Comparison of ENCODE assay signal across 2 cellular contexts in the genomic region with DNA sequence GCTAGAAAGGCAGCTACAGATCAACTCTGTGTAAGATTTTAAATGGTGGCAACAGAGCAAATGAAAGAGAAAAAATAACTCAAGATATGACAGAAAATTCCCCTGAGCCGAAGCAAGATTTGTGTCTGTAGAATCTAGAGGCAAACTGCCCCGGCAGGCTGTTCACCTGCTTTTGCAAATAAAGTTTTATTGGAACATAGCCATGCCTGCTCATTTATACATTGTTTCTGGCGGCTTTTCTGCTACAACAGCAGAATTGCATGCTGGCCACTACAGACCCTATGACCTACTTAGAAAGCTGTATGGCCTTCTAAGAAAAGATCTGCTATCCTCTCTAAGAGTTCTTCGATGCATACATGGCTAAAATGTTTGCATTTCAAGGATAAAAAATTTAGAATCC.
TF ChIP-seq lines count a peak whose summit lies in the region.

No MANE protein-coding gene starts in this region.

TF ChIP-seq in HepG2, 621 proteins besides CTCF, POLR2A, EP300 and RAD21:
- TF ChIP-seq, protein P1, sequence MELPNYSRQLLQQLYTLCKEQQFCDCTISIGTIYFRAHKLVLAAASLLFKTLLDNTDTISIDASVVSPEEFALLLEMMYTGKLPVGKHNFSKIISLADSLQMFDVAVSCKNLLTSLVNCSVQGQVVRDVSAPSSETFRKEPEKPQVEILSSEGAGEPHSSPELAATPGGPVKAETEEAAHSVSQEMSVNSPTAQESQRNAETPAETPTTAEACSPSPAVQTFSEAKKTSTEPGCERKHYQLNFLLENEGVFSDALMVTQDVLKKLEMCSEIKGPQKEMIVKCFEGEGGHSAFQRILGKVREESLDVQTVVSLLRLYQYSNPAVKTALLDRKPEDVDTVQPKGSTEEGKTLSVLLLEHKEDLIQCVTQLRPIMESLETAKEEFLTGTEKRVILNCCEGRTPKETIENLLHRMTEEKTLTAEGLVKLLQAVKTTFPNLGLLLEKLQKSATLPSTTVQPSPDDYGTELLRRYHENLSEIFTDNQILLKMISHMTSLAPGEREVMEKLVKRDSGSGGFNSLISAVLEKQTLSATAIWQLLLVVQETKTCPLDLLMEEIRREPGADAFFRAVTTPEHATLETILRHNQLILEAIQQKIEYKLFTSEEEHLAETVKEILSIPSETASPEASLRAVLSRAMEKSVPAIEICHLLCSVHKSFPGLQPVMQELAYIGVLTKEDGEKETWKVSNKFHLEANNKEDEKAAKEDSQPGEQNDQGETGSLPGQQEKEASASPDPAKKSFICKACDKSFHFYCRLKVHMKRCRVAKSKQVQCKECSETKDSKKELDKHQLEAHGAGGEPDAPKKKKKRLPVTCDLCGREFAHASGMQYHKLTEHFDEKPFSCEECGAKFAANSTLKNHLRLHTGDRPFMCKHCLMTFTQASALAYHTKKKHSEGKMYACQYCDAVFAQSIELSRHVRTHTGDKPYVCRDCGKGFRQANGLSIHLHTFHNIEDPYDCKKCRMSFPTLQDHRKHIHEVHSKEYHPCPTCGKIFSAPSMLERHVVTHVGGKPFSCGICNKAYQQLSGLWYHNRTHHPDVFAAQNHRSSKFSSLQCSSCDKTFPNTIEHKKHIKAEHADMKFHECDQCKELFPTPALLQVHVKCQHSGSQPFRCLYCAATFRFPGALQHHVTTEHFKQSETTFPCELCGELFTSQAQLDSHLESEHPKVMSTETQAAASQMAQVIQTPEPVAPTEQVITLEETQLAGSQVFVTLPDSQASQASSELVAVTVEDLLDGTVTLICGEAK (IDR thresholded peaks at IDR 0.05) = no peak
- TF ChIP-seq, protein P1 (CRISPR knock-in tag; IDR thresholded peaks at IDR 0.05) = peak; percentile 78
- TF ChIP-seq HES4 (CRISPR knock-in tag; IDR thresholded peaks at IDR 0.05; ENCODE audit: borderline replicate concordance) = no peak

TF ChIP-seq in GM12878, 131 proteins besides CTCF, POLR2A, EP300 and RAD21:
- no peak for TF ChIP-seq KDM1A (IDR thresholded peaks at IDR 0.05; ENCODE audit: borderline replicate concordance)
- TF ChIP-seq, protein P1 (IDR thresholded peaks at IDR 0.05; ENCODE audit: borderline replicate concordance) = peak; percentile 74
